ENCODE assay signal across 13 cellular contexts in the genomic region with DNA sequence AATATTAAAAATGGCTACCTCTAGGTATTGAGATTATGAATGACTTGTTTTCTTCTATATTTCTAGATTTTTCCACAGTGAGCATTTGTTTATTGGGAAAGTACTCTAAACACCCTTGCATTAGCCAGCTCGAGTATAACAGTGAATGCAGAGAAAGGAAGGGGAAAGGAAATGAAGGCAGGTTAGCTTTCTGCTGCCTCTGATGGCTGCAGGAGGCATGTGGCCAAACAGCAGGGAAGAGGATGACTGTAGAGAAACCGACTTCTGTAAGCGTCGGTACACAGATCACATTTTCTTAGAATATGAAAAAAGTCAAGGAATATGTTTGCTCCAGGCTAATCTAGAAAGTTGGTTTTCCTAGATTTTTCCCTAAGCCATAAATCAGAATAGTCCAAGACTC. TPM values are rescaled to one million over a fixed set of nuclear protein-coding genes. Genes with fewer than 3 reads are reported as not detected.
A peak's percentile ranks its signal among the peaks of the same experiment; 100 is the strongest.
DNase-seq lines count a peak whose midpoint lies in the region; ATAC-seq and TF ChIP-seq lines count a peak whose summit lies in the region.
"Had no signal": no experiment of that assay in that cellular context is flagged by ENCODE, and none has a peak within 500 bp of the region (broad histone marks: within the 10 kb centered on the region; RNA-seq: fewer than 3 reads in every experiment).

No MANE protein-coding gene starts in this region.

- TF ChIP-seq CTCF in osteocyte (IDR thresholded peaks at IDR 0.05) = peak; percentile 27

- H3K36me3 Mint-ChIP-seq in activated CD8-positive, alpha-beta memory T cell treated with anti-CD3 and anti-CD28 coated beads, Interleukin-2, amount 10 ng/mL, durations not matched to agents 7 days and 5 days = peaks cover 5% of the 10 kb centered on the region
- H3K36me3 Mint-ChIP-seq in T-helper 2 cell treated with Interferon-gamma antibody and Interleukin-4, amounts not matched to agents 5 μg/mL and 100 μg/mL, for 36 hours (ENCODE audit: low read depth) = peaks cover 16% of the 10 kb centered on the region
- peaks cover 7% of the 10 kb centered on the region for H3K36me3 Mint-ChIP-seq in osteocyte (ENCODE audit: unreplicated experiment)
- H3K36me3 Mint-ChIP-seq in activated CD4-positive, alpha-beta memory T cell treated with anti-CD3 and anti-CD28 coated beads for 36 hours = no peaks in the 10 kb centered on the region

- DNase-seq in activated CD8-positive, alpha-beta memory T cell treated with anti-CD3 and anti-CD28 coated beads, Interleukin-2, amount 10 ng/mL, durations not matched to agents 7 days and 5 days = peak; percentile 52
- DNase-seq in activated CD8-positive, alpha-beta memory T cell treated with anti-CD3 and anti-CD28 coated beads for 24 hours = no peak
- DNase-seq in T-helper 2 cell treated with Interferon-gamma antibody and Interleukin-4, amounts not matched to agents 5 μg/mL and 100 μg/mL, for 36 hours (ENCODE audit: low spot score) = no peak
- DNase-seq in dermis microvascular lymphatic vessel endothelial cell (ENCODE audit: low read depth in 2 of 2) (peak; percentile 24 to 52), osteocyte (ENCODE audit: extremely low spot score, unreplicated experiment) (no peak), DMS114 treated with DMSO at 0.1 percent for 48 hours (lab: John Stamatoyannopoulos, UW; ENCODE audit: unreplicated experiment) (no peak), GM03348 (ENCODE audit: low spot score) (no peak)
- DNase-seq in activated CD4-positive, alpha-beta memory T cell treated with anti-CD3 and anti-CD28 coated beads for 36 hours = no peak
- DNase-seq: NCI-H2029; stimulated activated CD4-positive, alpha-beta T cell treated with anti-CD3 and anti-CD28 coated beads, Interleukin-12 subunit alpha, Interleukin-12 subunit beta, amount 100 ng/mL, for 4 hours had no signal

- peak; percentile 85 for ATAC-seq in activated CD8-positive, alpha-beta memory T cell treated with anti-CD3 and anti-CD28 coated beads, Interleukin-2, amount 10 ng/mL, durations not matched to agents 7 days and 5 days

- no peaks in the 10 kb centered on the region for H3K27me3 Mint-ChIP-seq in activated CD8-positive, alpha-beta memory T cell treated with anti-CD3 and anti-CD28 coated beads, Interleukin-2, amount 10 ng/mL, durations not matched to agents 7 days and 5 days
- H3K27me3 Mint-ChIP-seq in T-helper 2 cell treated with Interferon-gamma antibody and Interleukin-4, amounts not matched to agents 5 μg/mL and 100 μg/mL, for 36 hours (ENCODE audit: low read depth) = no peaks in the 10 kb centered on the region
- no peaks in the 10 kb centered on the region for H3K27me3 Mint-ChIP-seq in osteocyte (ENCODE audit: unreplicated experiment)
- no peaks in the 10 kb centered on the region for H3K27me3 Mint-ChIP-seq in activated CD4-positive, alpha-beta memory T cell treated with anti-CD3 and anti-CD28 coated beads for 36 hours
- H3K27me3 Mint-ChIP-seq: dendritic cell treated with granulocyte-macrophage colony-stimulating factor and Interleukin-4, amounts not matched to agents 40 ng/mL and 50 ng/mL, for 4 days had no signal

- no peaks in the 10 kb centered on the region for H3K9me3 Mint-ChIP-seq in activated CD8-positive, alpha-beta memory T cell treated with anti-CD3 and anti-CD28 coated beads, Interleukin-2, amount 10 ng/mL, durations not matched to agents 7 days and 5 days (ENCODE audit: low read depth)
- no peaks in the 10 kb centered on the region for H3K9me3 Mint-ChIP-seq in T-helper 2 cell treated with Interferon-gamma antibody and Interleukin-4, amounts not matched to agents 5 μg/mL and 100 μg/mL, for 36 hours
- peaks cover 5% of the 10 kb centered on the region for H3K9me3 Mint-ChIP-seq in osteocyte (ENCODE audit: unreplicated experiment)
- no peaks in the 10 kb centered on the region for H3K9me3 Mint-ChIP-seq in activated CD4-positive, alpha-beta memory T cell treated with anti-CD3 and anti-CD28 coated beads for 36 hours
- H3K9me3 Mint-ChIP-seq: dendritic cell treated with granulocyte-macrophage colony-stimulating factor and Interleukin-4, amounts not matched to agents 40 ng/mL and 50 ng/mL, for 4 days had no signal

- H3K4me3 Mint-ChIP-seq in activated CD8-positive, alpha-beta memory T cell treated with anti-CD3 and anti-CD28 coated beads, Interleukin-2, amount 10 ng/mL, durations not matched to agents 7 days and 5 days = no peak overlapping the region
- H3K4me3 Mint-ChIP-seq in T-helper 2 cell treated with Interferon-gamma antibody and Interleukin-4, amounts not matched to agents 5 μg/mL and 100 μg/mL, for 36 hours = peak overlapping the region; percentile 27
- no peak overlapping the region for H3K4me3 Mint-ChIP-seq in osteocyte (ENCODE audit: unreplicated experiment)
- no peak overlapping the region for H3K4me3 Mint-ChIP-seq in activated CD4-positive, alpha-beta memory T cell treated with anti-CD3 and anti-CD28 coated beads for 36 hours
- H3K4me3 Mint-ChIP-seq: dendritic cell treated with granulocyte-macrophage colony-stimulating factor and Interleukin-4, amounts not matched to agents 40 ng/mL and 50 ng/mL, for 4 days had no signal

- CTCF ChIA-PET in activated CD8-positive, alpha-beta memory T cell treated with anti-CD3 and anti-CD28 coated beads, Interleukin-2, amount 10 ng/mL, durations not matched to agents 7 days and 5 days (lab: Charles Lee) = interaction anchor here (0.9 to 2.5 kb wide), 6 partner anchors 37 to 200 kb away, joined by 3 to 13 read pairs (median 6); a partner anchor contains a TSS
- CTCF ChIA-PET in activated CD4-positive, alpha-beta memory T cell treated with anti-CD3 and anti-CD28 coated beads for 36 hours (lab: Charles Lee) = interaction anchor here (0.8 to 1.3 kb wide), 3 partner anchors 12 to 56 kb away, joined by 3 to 7 read pairs (median 3); no protein-coding TSS in a partner anchor

- peaks cover 17% of the 10 kb centered on the region for H3K4me1 Mint-ChIP-seq in activated CD8-positive, alpha-beta memory T cell treated with anti-CD3 and anti-CD28 coated beads, Interleukin-2, amount 10 ng/mL, durations not matched to agents 7 days and 5 days
- peaks cover 32% of the 10 kb centered on the region for H3K4me1 Mint-ChIP-seq in T-helper 2 cell treated with Interferon-gamma antibody and Interleukin-4, amounts not matched to agents 5 μg/mL and 100 μg/mL, for 36 hours (ENCODE audit: low read depth)
- peaks cover 16% of the 10 kb centered on the region for H3K4me1 Mint-ChIP-seq in osteocyte (ENCODE audit: unreplicated experiment)
- peaks cover 34% of the 10 kb centered on the region for H3K4me1 Mint-ChIP-seq in activated CD4-positive, alpha-beta memory T cell treated with anti-CD3 and anti-CD28 coated beads for 36 hours (ENCODE audit: low read depth)

- POLR2A ChIA-PET in activated CD4-positive, alpha-beta memory T cell treated with anti-CD3 and anti-CD28 coated beads for 36 hours (lab: Charles Lee) = interaction anchor here (0.6 to 1.2 kb wide), 4 partner anchors 8 to 295 kb away, joined by 3 to 5 read pairs (median 4); no protein-coding TSS in a partner anchor

- intact Hi-C loops in activated CD4-positive, alpha-beta memory T cell treated with anti-CD3 and anti-CD28 coated beads for 36 hours (cut with micrococcal nuclease) = no loop called here

- H3K27ac Mint-ChIP-seq in activated CD8-positive, alpha-beta memory T cell treated with anti-CD3 and anti-CD28 coated beads, Interleukin-2, amount 10 ng/mL, durations not matched to agents 7 days and 5 days = no peak overlapping the region
- peak overlapping the region; percentile 60 for H3K27ac Mint-ChIP-seq in T-helper 2 cell treated with Interferon-gamma antibody and Interleukin-4, amounts not matched to agents 5 μg/mL and 100 μg/mL, for 36 hours
- H3K27ac Mint-ChIP-seq in osteocyte (ENCODE audit: unreplicated experiment) = peak overlapping the region; percentile 59
- H3K27ac Mint-ChIP-seq in activated CD4-positive, alpha-beta memory T cell treated with anti-CD3 and anti-CD28 coated beads for 36 hours = no peak overlapping the region
- H3K27ac Mint-ChIP-seq: dendritic cell treated with granulocyte-macrophage colony-stimulating factor and Interleukin-4, amounts not matched to agents 40 ng/mL and 50 ng/mL, for 4 days had no signal

RNA-seq across cellular contexts. Expression of a gene that starts 19.8 kb away (rescaled TPM):
- 10 to 100 TPM; 27.9 to 39.5 TPM for total RNA-seq in activated CD8-positive, alpha-beta memory T cell treated with anti-CD3 and anti-CD28 coated beads, Interleukin-2, amount 10 ng/mL, durations not matched to agents 7 days and 5 days
- 30.9 and 49.3 TPM in 2 replicates for total RNA-seq in dermis microvascular lymphatic vessel endothelial cell
- 34.0 and 34.5 TPM in 2 replicates for total RNA-seq in osteocyte
- 10 to 100 TPM; 24.0 to 25.1 TPM for total RNA-seq in activated CD4-positive, alpha-beta memory T cell treated with anti-CD3 and anti-CD28 coated beads for 36 hours

RNA-seq across cellular contexts. Expression of a gene that starts 58.8 kb away (rescaled TPM):
- total RNA-seq in activated CD8-positive, alpha-beta memory T cell treated with anti-CD3 and anti-CD28 coated beads, Interleukin-2, amount 10 ng/mL, durations not matched to agents 7 days and 5 days = not detected
- total RNA-seq in dermis microvascular lymphatic vessel endothelial cell = 0.51 and 2.4 TPM in 2 replicates
- not detected in 2 replicates for total RNA-seq in osteocyte
- not detected for total RNA-seq in activated CD4-positive, alpha-beta memory T cell treated with anti-CD3 and anti-CD28 coated beads for 36 hours
- total RNA-seq: HT1080, myocyte had no signal

Comparison
In these comparisons a context has a peak if more than half of its experiments do, and no peak if none do; other contexts are left out.
1. DNase-seq: peak in activated CD8-positive, alpha-beta memory T cell treated with anti-CD3 and anti-CD28 coated beads, Interleukin-2, amount 10 ng/mL, durations not matched to agents 7 days and 5 days (single experiment) and dermis microvascular lymphatic vessel endothelial cell (2 of 2); none in activated CD8-positive, alpha-beta memory T cell treated with anti-CD3 and anti-CD28 coated beads for 24 hours (single experiment), T-helper 2 cell treated with Interferon-gamma antibody and Interleukin-4, amounts not matched to agents 5 μg/mL and 100 μg/mL, for 36 hours (single experiment), osteocyte (single experiment), DMS114 treated with DMSO at 0.1 percent for 48 hours (single experiment), activated CD4-positive, alpha-beta memory T cell treated with anti-CD3 and anti-CD28 coated beads for 36 hours (single experiment) and GM03348 (single experiment).
2. H3K27ac Mint-ChIP-seq: peak in T-helper 2 cell treated with Interferon-gamma antibody and Interleukin-4, amounts not matched to agents 5 μg/mL and 100 μg/mL, for 36 hours (single experiment) and osteocyte (single experiment); none in activated CD8-positive, alpha-beta memory T cell treated with anti-CD3 and anti-CD28 coated beads, Interleukin-2, amount 10 ng/mL, durations not matched to agents 7 days and 5 days (single experiment) and activated CD4-positive, alpha-beta memory T cell treated with anti-CD3 and anti-CD28 coated beads for 36 hours (single experiment).